In the genomic region with DNA sequence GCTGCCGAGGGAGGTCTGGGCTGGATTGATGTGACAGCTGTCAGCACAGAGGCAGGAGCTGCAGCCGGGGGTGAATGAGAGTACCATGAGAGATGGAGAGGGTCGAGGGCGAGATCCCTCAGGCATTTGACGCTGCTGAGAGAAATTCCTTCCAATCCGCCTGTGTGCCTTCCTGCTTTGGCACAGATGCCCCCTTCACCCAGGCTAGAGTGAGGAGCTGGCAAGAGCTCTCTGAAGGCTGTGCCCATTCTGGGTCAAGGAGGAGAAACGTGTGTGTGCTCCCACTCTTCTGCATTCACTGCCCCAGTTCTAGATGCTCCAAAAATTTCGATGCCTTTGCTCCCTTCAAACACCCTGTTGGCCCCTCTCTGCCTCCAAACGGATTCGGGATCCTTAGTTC, we compare ENCODE assay signal across 27 cellular contexts. TPM values are rescaled to one million over a fixed set of nuclear protein-coding genes. Genes with fewer than 3 reads are reported as not detected.
"Had no signal": no experiment of that assay in that cellular context is flagged by ENCODE, and none has a peak within 500 bp of the region (broad histone marks: within the 10 kb centered on the region; RNA-seq: fewer than 3 reads in every experiment).

No MANE protein-coding gene starts in this region.

- H3K9me3 ChIP-seq: esophagus squamous epithelium, left ventricle myocardium inferior, neutrophil, ovary, right lobe of liver, tibial nerve had no signal

- H3K27ac Mint-ChIP-seq: activated CD4-positive, alpha-beta memory T cell treated with anti-CD3 and anti-CD28 coated beads for 36 hours; activated T-cell treated with anti-CD3 and anti-CD28 coated beads, Interleukin-2, amount 50 U/mL, for 24 hours; endodermal cell; natural killer cell; progenitor cell of endocrine pancreas; stimulated activated memory B cell treated with anti-CD40 and anti-IgM and Interleukin-4, amounts not matched to agents 10 μg/mL and 1 μg/mL and 100 μg/mL, for 72 hours; stimulated activated naive CD8-positive, alpha-beta T cell treated with anti-CD3 and anti-CD28 coated beads, Interleukin-15, amount 100 ng/mL, for 72 hours; T-helper 1 cell treated with Interleukin-12 subunit alpha and Interleukin-12 subunit beta and Interleukin-4 antibody, amounts not matched to agents 30 μg/mL and 1 μg/mL, for 36 hours had no signal

- DNase-seq: activated CD4-positive, alpha-beta memory T cell treated with anti-CD3 and anti-CD28 coated beads for 36 hours; activated CD4-positive, alpha-beta T cell treated with anti-CD3 and anti-CD28 coated beads for 48 hours; activated CD8-positive, alpha-beta memory T cell treated with anti-CD3 and anti-CD28 coated beads, Interleukin-2, amount 50 U/mL, for 48 hours; activated gamma-delta T cell treated with Interleukin-2 at 50 U/mL for 16 hours; activated naive CD4-positive, alpha-beta T cell treated with anti-CD3 and anti-CD28 coated beads, Interleukin-2, amount 50 U/mL, for 16 hours; activated T-cell treated with anti-CD3 and anti-CD28 coated beads, Interleukin-2, amount 50 U/mL, for 24 hours; amniotic stem cell; brain microvascular endothelial cell; endodermal cell; esophagus squamous epithelium; glutamatergic neuron; mesendoderm; natural killer cell; ovary; right lobe of liver; stimulated activated CD4-positive, alpha-beta T cell treated with anti-CD3 and anti-CD28 coated beads, Interleukin-4, amount 100 ng/mL, for 24 hours; stimulated activated naive CD8-positive, alpha-beta T cell treated with anti-CD3 and anti-CD28 coated beads, Interleukin-15, amount 100 ng/mL, for 72 hours; T-helper 9 cell had no signal

- H3K4me3 ChIP-seq: esophagus squamous epithelium, left ventricle myocardium inferior, lung, ovary, right lobe of liver, skin epidermis, tibial nerve had no signal

- H3K9me3 Mint-ChIP-seq: activated CD4-positive, alpha-beta memory T cell treated with anti-CD3 and anti-CD28 coated beads for 36 hours; activated T-cell treated with anti-CD3 and anti-CD28 coated beads, Interleukin-2, amount 50 U/mL, for 24 hours; endodermal cell; natural killer cell; stimulated activated memory B cell treated with anti-CD40 and anti-IgM and Interleukin-4, amounts not matched to agents 10 μg/mL and 1 μg/mL and 100 μg/mL, for 72 hours; stimulated activated naive CD8-positive, alpha-beta T cell treated with anti-CD3 and anti-CD28 coated beads, Interleukin-15, amount 100 ng/mL, for 72 hours; T-helper 1 cell treated with Interleukin-12 subunit alpha and Interleukin-12 subunit beta and Interleukin-4 antibody, amounts not matched to agents 30 μg/mL and 1 μg/mL, for 36 hours had no signal

- H3K4me3 Mint-ChIP-seq: activated CD4-positive, alpha-beta memory T cell treated with anti-CD3 and anti-CD28 coated beads for 36 hours; activated T-cell treated with anti-CD3 and anti-CD28 coated beads, Interleukin-2, amount 50 U/mL, for 24 hours; endodermal cell; natural killer cell; stimulated activated memory B cell treated with anti-CD40 and anti-IgM and Interleukin-4, amounts not matched to agents 10 μg/mL and 1 μg/mL and 100 μg/mL, for 72 hours; stimulated activated naive CD8-positive, alpha-beta T cell treated with anti-CD3 and anti-CD28 coated beads, Interleukin-15, amount 100 ng/mL, for 72 hours; T-helper 1 cell treated with Interleukin-12 subunit alpha and Interleukin-12 subunit beta and Interleukin-4 antibody, amounts not matched to agents 30 μg/mL and 1 μg/mL, for 36 hours had no signal

- H3K27ac ChIP-seq: brain microvascular endothelial cell, esophagus squamous epithelium, left ventricle myocardium inferior, neutrophil, ovary, right lobe of liver, skin epidermis, tibial nerve had no signal

- H3K36me3 ChIP-seq: brain microvascular endothelial cell, left ventricle myocardium inferior, neutrophil, ovary, right lobe of liver, tibial nerve had no signal

- H3K27me3 ChIP-seq: brain microvascular endothelial cell, ovary, right lobe of liver had no signal

- H3K36me3 Mint-ChIP-seq: activated CD4-positive, alpha-beta memory T cell treated with anti-CD3 and anti-CD28 coated beads for 36 hours; natural killer cell had no signal

- ATAC-seq: natural killer cell; right lobe of liver; stimulated activated memory B cell treated with anti-CD40 and anti-IgM and Interleukin-4, amounts not matched to agents 10 μg/mL and 1 μg/mL and 100 μg/mL, for 72 hours; stimulated activated naive CD8-positive, alpha-beta T cell treated with anti-CD3 and anti-CD28 coated beads, Interleukin-15, amount 100 ng/mL, for 72 hours had no signal

RNA-seq across cellular contexts. Expression of a gene that starts 4.8 kb away (rescaled TPM):
- total RNA-seq: activated CD4-positive, alpha-beta memory T cell treated with anti-CD3 and anti-CD28 coated beads for 36 hours; mononuclear cell had no signal
